6 cellular contexts compared by ENCODE assay signal in genomic region chr10:18319628-18320027, GRCh38.
"Had no signal": no experiment of that assay in that cellular context is flagged by ENCODE, and none has a peak within 500 bp of the region (broad histone marks: within the 10 kb centered on the region; RNA-seq: fewer than 3 reads in every experiment).

No MANE protein-coding gene starts in this region.

- DNase-seq: GDM1, GF-D8 had no signal

- FAIRE-seq: G401.6, GM12891, GM12892, GM19239 had no signal
